34 cellular contexts compared by ENCODE assay signal in the genomic region with DNA sequence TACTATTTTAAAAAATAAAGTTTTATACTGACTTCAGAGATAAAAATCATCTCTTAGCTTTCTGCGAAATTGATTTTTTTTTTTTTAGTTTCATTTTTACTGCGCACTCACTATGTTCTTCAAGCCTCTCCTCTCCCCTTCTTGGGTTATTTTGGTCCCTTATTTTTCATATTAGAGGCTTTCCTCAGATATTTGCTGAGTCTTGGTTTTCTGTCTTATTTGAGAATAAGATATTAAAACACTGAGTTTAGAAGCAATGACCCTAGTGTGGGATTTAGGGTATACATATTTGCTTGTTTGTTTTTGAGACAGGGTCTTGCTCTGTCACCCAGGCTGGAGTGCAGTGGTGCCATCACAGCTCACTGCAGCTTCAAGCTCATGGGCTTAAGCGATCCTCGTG.
"Had no signal": no experiment of that assay in that cellular context is flagged by ENCODE, and none has a peak within 500 bp of the region (broad histone marks: within the 10 kb centered on the region; RNA-seq: fewer than 3 reads in every experiment).

No MANE protein-coding gene starts in this region.

- H3K27me3 ChIP-seq: MG63 had no signal

- H3K4me3 ChIP-seq: MG63 had no signal

- DNase-seq: MG63, MM.1S, MV-4-11, NCI-H1048, NCI-H1092, NCI-H1092 treated with DMSO at 0.1 percent for 48 hours, NCI-H1105, NCI-H1105 treated with DMSO at 0.1 percent for 48 hours, NCI-H1417, NCI-H1417 treated with DMSO at 0.1 percent for 48 hours, NCI-H1436, NCI-H1436 treated with DMSO at 0.1 percent for 48 hours, NCI-H146, NCI-H1694, NCI-H1694 treated with DMSO at 0.1 percent for 48 hours, NCI-H187, NCI-H187 treated with DMSO at 0.1 percent for 48 hours, NCI-H1930, NCI-H2029, NCI-H2029 treated with DMSO at 0.1 percent for 48 hours, NCI-H2081, NCI-H2081 treated with DMSO at 0.1 percent for 48 hours, NCI-H2107, NCI-H2171, NCI-H2171 treated with DMSO at 0.1 percent for 48 hours, NCI-H2227 treated with DMSO at 0.1 percent for 48 hours, NCI-H226, NCI-H345, NCI-H446, NCI-H446 treated with DMSO at 0.1 percent for 48 hours, NCI-H510A, NCI-H510A treated with DMSO at 0.1 percent for 48 hours, NCI-H524 treated with DMSO at 0.1 percent for 48 hours, NCI-H526 had no signal
